ENCODE assay signal across 25 cellular contexts in the genomic region with DNA sequence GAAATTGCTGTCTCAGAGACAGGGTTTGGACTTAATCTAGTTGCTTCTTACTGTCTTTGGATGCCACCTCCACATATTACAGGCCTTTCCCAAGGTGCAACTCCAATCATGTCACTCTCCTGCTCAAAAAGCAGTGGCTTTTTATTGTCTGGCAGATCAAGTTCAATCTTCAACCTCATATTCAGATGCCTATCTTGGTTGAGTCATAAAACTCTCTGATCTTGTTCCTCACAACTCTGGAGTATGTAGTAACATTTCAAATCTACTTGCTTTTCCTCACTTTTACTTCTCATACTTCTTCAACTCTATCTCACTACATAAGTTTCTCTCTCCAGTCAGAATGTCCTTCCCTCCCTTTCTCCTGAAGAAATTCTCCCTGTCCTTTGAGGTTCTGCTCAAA.
"Had no signal": no experiment of that assay in that cellular context is flagged by ENCODE, and none has a peak within 500 bp of the region (broad histone marks: within the 10 kb centered on the region; RNA-seq: fewer than 3 reads in every experiment).

No MANE protein-coding gene starts in this region.

- H3K36me3 ChIP-seq: gastrocnemius medialis, lower lobe of right lung, prostate gland, right atrium auricular region, sigmoid colon, tibial artery had no signal

- H3K27me3 ChIP-seq: gastrocnemius medialis, right atrium auricular region, testis, tibial artery had no signal

- H3K4me1 ChIP-seq: gastrocnemius medialis, lower lobe of right lung, prostate gland, right atrium auricular region, sigmoid colon, testis, tibial artery had no signal

- H3K27me3 Mint-ChIP-seq: naive thymus-derived CD8-positive, alpha-beta T cell; stimulated activated memory B cell treated with anti-CD40 and anti-IgM and Interleukin-4, amounts not matched to agents 10 μg/mL and 1 μg/mL and 100 μg/mL, for 72 hours; type B pancreatic cell had no signal

- H3K9me3 ChIP-seq: gastrocnemius medialis, lower lobe of right lung, prostate gland, sigmoid colon, testis had no signal

- ATAC-seq: esophagus mucosa; gastrocnemius medialis; left ventricle myocardium superior; lower lobe of right lung; naive thymus-derived CD8-positive, alpha-beta T cell; stimulated activated memory B cell treated with anti-CD40 and anti-IgM and Interleukin-4, amounts not matched to agents 10 μg/mL and 1 μg/mL and 100 μg/mL, for 72 hours; stimulated activated naive CD8-positive, alpha-beta T cell treated with anti-CD3 and anti-CD28 coated beads, Interleukin-15, Interleukin-2, amounts not matched to agents 100 U/mL and 50 U/mL, for 24 hours had no signal

- H3K4me3 Mint-ChIP-seq: endodermal cell; nephron progenitor cell; stimulated activated memory B cell treated with anti-CD40 and anti-IgM and Interleukin-4, amounts not matched to agents 10 μg/mL and 1 μg/mL and 100 μg/mL, for 72 hours; type B pancreatic cell had no signal

- H3K27ac ChIP-seq: dorsolateral prefrontal cortex, epithelial cell of prostate, gastrocnemius medialis, lower lobe of right lung, prostate gland, right atrium auricular region, sigmoid colon, testis, tibial artery had no signal

- DNase-seq: dorsolateral prefrontal cortex; effector CD4-positive, alpha-beta T cell; endodermal cell; foreskin fibroblast; gastrocnemius medialis; head of caudate nucleus; left ventricle myocardium superior; lower lobe of right lung; naive thymus-derived CD8-positive, alpha-beta T cell; nephron progenitor cell; nucleus accumbens; sigmoid colon; stimulated activated CD4-positive, alpha-beta T cell treated with anti-CD3 and anti-CD28 coated beads, Interleukin-2, amount 100 ng/mL, for 24 hours; stimulated activated CD4-positive, alpha-beta T cell treated with anti-CD3 and anti-CD28 coated beads, Interleukin-4, amount 100 ng/mL, for 24 hours; stimulated activated naive CD8-positive, alpha-beta T cell treated with anti-CD3 and anti-CD28 coated beads, Interleukin-15, Interleukin-2, amounts not matched to agents 100 U/mL and 50 U/mL, for 24 hours; substantia nigra; testis; tibial artery had no signal

- H3K27ac Mint-ChIP-seq: endodermal cell; nephron progenitor cell; stimulated activated memory B cell treated with anti-CD40 and anti-IgM and Interleukin-4, amounts not matched to agents 10 μg/mL and 1 μg/mL and 100 μg/mL, for 72 hours; type B pancreatic cell had no signal

- H3K9me3 Mint-ChIP-seq: type B pancreatic cell had no signal

- H3K36me3 Mint-ChIP-seq: type B pancreatic cell had no signal

- FAIRE-seq: keratinocyte had no signal

- H3K4me1 Mint-ChIP-seq: stimulated activated memory B cell treated with anti-CD40 and anti-IgM and Interleukin-4, amounts not matched to agents 10 μg/mL and 1 μg/mL and 100 μg/mL, for 72 hours had no signal

- H3K4me3 ChIP-seq: dorsolateral prefrontal cortex, gastrocnemius medialis, lower lobe of right lung, prostate gland, right atrium auricular region, sigmoid colon, testis, tibial artery had no signal
